In genomic region chr11:74262725-74263124, GRCh38 we compare ENCODE assay signal across 7 cellular contexts. TPM values are rescaled to one million over a fixed set of nuclear protein-coding genes. Genes with fewer than 3 reads are reported as not detected.
"Had no signal": no experiment of that assay in that cellular context is flagged by ENCODE, and none has a peak within 500 bp of the region (broad histone marks: within the 10 kb centered on the region; RNA-seq: fewer than 3 reads in every experiment).

No MANE protein-coding gene starts in this region.

- ATAC-seq: HepG2, K562 had no signal

- FAIRE-seq: HepG2, K562 had no signal

- DNase-seq: KBM-7, KG1 had no signal

- H3K27ac ChIP-seq: HL-60 had no signal

- H3K4me3 ChIP-seq: K562 had no signal

RNA-seq across cellular contexts. Expression of gene P4HA3, which starts 48.7 kb away (rescaled TPM):
- total RNA-seq: HepG2, HT-29, K562 had no signal
- polyA plus RNA-seq: HepG2, IgD-negative memory B cell had no signal
